Comparison of ENCODE assay signal across 1 cellular context in the genomic region with DNA sequence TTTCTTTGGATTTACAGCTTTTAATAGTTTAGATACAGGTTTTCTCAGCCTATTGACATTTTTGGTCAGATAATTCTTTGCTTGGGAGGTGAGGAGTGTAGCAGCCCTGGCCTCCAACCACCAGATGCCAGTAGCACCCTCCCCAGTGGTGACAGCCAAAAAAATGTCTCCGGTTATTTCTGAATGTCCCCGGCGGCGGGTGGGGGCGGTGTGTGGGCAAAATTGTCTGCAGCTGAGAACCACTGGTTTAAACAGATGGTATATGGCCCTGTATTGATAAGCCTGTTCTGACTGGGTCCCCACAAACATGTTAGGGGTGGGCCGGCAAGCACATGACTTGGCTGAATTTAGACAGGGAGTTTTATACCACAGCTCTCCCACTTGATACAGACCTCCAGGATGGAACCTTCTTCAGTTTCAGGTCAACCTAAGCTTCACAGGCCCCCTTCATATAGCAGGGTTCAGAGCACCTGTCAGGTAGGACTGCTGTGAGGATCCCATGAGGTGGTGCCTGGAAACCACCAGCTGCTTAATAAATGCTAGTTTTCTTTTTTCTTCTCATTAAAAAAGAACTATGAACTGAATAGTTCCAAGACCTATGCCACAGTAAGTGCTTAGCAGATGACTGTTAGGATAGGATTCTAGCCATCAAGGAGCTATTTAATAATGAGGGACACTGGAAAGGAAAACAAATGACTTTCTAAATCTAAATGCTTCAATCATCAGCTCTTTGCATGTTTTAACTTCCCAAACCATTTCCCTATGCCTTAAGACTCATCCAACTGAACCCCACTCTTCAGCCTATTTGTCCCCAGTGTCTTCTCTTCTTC.
TF ChIP-seq lines count a peak whose summit lies in the region.

No MANE protein-coding gene starts in this region.

TF ChIP-seq in SK-N-SH, 30 proteins besides CTCF, POLR2A, EP300 and RAD21 (continued from another document):
- TF ChIP-seq REST (IDR thresholded peaks at IDR 0.05; ENCODE audit: low read depth, low read length) (no peak), SIN3A (IDR thresholded peaks at IDR 0.05; ENCODE audit: borderline replicate concordance, low read depth, low read length) (no peak), USF1 (IDR thresholded peaks at IDR 0.05; ENCODE audit: borderline replicate concordance, low read depth) (no peak), MXI1 (IDR thresholded peaks at IDR 0.05; ENCODE audit: low read depth, low read length) (no peak), FOXJ3 (CRISPR knock-in tag; IDR thresholded peaks at IDR 0.05) (no peak)
- TF ChIP-seq, protein P1, sequence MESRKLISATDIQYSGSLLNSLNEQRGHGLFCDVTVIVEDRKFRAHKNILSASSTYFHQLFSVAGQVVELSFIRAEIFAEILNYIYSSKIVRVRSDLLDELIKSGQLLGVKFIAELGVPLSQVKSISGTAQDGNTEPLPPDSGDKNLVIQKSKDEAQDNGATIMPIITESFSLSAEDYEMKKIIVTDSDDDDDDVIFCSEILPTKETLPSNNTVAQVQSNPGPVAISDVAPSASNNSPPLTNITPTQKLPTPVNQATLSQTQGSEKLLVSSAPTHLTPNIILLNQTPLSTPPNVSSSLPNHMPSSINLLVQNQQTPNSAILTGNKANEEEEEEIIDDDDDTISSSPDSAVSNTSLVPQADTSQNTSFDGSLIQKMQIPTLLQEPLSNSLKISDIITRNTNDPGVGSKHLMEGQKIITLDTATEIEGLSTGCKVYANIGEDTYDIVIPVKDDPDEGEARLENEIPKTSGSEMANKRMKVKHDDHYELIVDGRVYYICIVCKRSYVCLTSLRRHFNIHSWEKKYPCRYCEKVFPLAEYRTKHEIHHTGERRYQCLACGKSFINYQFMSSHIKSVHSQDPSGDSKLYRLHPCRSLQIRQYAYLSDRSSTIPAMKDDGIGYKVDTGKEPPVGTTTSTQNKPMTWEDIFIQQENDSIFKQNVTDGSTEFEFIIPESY (IDR thresholded peaks at IDR 0.05; ENCODE audit: borderline replicate concordance, low read depth), result no peak
